In the genomic region with DNA sequence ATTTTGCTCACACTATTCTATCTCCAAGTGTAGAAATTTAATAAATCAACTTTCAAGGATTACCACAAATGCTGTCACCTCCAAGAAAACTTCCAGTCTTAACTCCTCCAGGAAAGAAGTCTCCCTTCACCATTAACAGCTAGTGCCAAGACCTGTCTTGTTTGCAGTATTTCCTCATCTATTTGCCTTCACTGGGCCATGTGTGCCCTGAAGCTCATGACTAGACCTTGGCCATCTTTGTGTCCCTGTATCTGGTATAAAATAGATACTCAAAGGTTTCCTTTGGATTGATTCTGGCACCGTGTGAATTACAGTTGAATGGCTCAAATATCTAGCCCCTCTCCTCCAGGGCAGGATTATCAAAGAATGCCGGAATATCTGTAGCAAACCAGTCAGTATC, we compare ENCODE assay signal across 8 cellular contexts.
"Had no signal": no experiment of that assay in that cellular context is flagged by ENCODE, and none has a peak within 500 bp of the region (broad histone marks: within the 10 kb centered on the region; RNA-seq: fewer than 3 reads in every experiment).

No MANE protein-coding gene starts in this region.

- DNase-seq: GDM1, GF-D8 had no signal

- FAIRE-seq: G401.6, GM12878, GM12891, GM12892, GM18507, GM19239 had no signal

- ATAC-seq: GM12878 had no signal

- H3K4me3 ChIP-seq: GM12878 had no signal
